ENCODE assay signal across 24 cellular contexts in genomic region chr9:79946718-79947117, GRCh38.
DNase-seq lines count a peak whose midpoint lies in the region; ATAC-seq and TF ChIP-seq lines count a peak whose summit lies in the region.
"Had no signal": no experiment of that assay in that cellular context is flagged by ENCODE, and none has a peak within 500 bp of the region (broad histone marks: within the 10 kb centered on the region; RNA-seq: fewer than 3 reads in every experiment).

No MANE protein-coding gene starts in this region.

- H3K27ac ChIP-seq in brain microvascular endothelial cell, result no peak overlapping the region
- H3K27ac ChIP-seq in thyroid gland, result no peak overlapping the region
- H3K27ac ChIP-seq: epithelial cell of prostate, psoas muscle, skin epidermis had no signal

- no peak for ATAC-seq in left lobe of liver
- ATAC-seq: activated CD8-positive, alpha-beta memory T cell treated with anti-CD3 and anti-CD28 coated beads, Interleukin-2, amount 10 ng/mL, durations not matched to agents 7 days and 5 days; activated T-helper 17 cell treated with anti-CD3 and anti-CD28 coated beads, Interleukin-2, amount 50 U/mL, for 72 hours; PC-3; psoas muscle; stimulated activated naive CD8-positive, alpha-beta T cell treated with anti-CD3 and anti-CD28 coated beads, Interleukin-15, amount 100 ng/mL, for 72 hours had no signal

- H3K9me3 ChIP-seq in MG63 (no peaks in the 10 kb centered on the region), thyroid gland (no peaks in the 10 kb centered on the region)
- H3K9me3 ChIP-seq: psoas muscle had no signal

- intact Hi-C loops in thyroid gland (cut with DNase I), result no loop called here

- H3K4me3 ChIP-seq in MG63 (no peak overlapping the region), brain microvascular endothelial cell (ENCODE audit: low read depth, low read length) (no peak overlapping the region), thyroid gland (replicated peaks in 1 of 3) (no peak overlapping the region)
- H3K4me3 ChIP-seq: psoas muscle, skin epidermis had no signal

- WGBS in thyroid gland, 2 donors, result 40 to 41% methylated on average over 2 of the region's 2 CpGs

- H3K27me3 ChIP-seq in MG63 (no peaks in the 10 kb centered on the region), brain microvascular endothelial cell (replicated peaks) (no peaks in the 10 kb centered on the region), thyroid gland (no peaks in the 10 kb centered on the region)

- no peak for TF ChIP-seq POLR2A in thyroid gland (IDR thresholded peaks at IDR 0.05)

- peaks cover 3 to 6% of the 10 kb centered on the region in 2 donors for H3K4me1 ChIP-seq in thyroid gland
- H3K4me1 ChIP-seq: psoas muscle had no signal

- TF ChIP-seq CTCF in brain microvascular endothelial cell (IDR thresholded peaks at IDR 0.05; ENCODE audit: low read depth, low read length, missing control alignments) (no peak), thyroid gland (IDR thresholded peaks at IDR 0.05) (no peak)

- H3K36me3 ChIP-seq in MG63 (no peaks in the 10 kb centered on the region), brain microvascular endothelial cell (replicated peaks) (no peaks in the 10 kb centered on the region), thyroid gland (no peaks in the 10 kb centered on the region)

- in situ Hi-C loops in brain microvascular endothelial cell (cut with HindIII; ENCODE audit: low pct_ligation_motif_present, low sequenced_read_pairs), result no loop called here

- DNase-seq in MG63 (peak; percentile 5), brain microvascular endothelial cell (peak; percentile 9), iris pigment epithelial cell (ENCODE audit: low read depth) (peak; percentile 15), thyroid gland (peak; percentile 66 to 79), middle frontal gyrus (ENCODE audit: extremely low spot score, low spot score) (no peak), left lobe of liver (ENCODE audit: low spot score) (no peak), NCI-H526 treated with DMSO at 0.1 percent for 48 hours (lab: John Stamatoyannopoulos, UW) (no peak)
- DNase-seq: activated CD4-positive, alpha-beta T cell treated with anti-CD3 and anti-CD28 coated beads for 4 hours; activated CD8-positive, alpha-beta memory T cell treated with anti-CD3 and anti-CD28 coated beads, Interleukin-2, amount 10 ng/mL, durations not matched to agents 7 days and 5 days; AML-193; kidney glomerular epithelial cell; mesendoderm; NCI-H1105 treated with DMSO at 0.1 percent for 48 hours; NCI-H2107; NCI-H69; PC-3; psoas muscle; SHP77; stimulated activated CD4-positive, alpha-beta T cell treated with anti-CD3 and anti-CD28 coated beads, Interleukin-4, amount 100 ng/mL, for 1 hour; stimulated activated naive CD8-positive, alpha-beta T cell treated with anti-CD3 and anti-CD28 coated beads, Interleukin-15, amount 100 ng/mL, for 72 hours; trophoblast cell had no signal

Comparison
In these comparisons a context has a peak if more than half of its experiments do, and no peak if none do; other contexts are left out.
1. DNase-seq: peak in MG63 (single experiment), brain microvascular endothelial cell (single experiment), iris pigment epithelial cell (single experiment) and thyroid gland (2 of 2); none in middle frontal gyrus (single experiment), left lobe of liver (single experiment) and NCI-H526 treated with DMSO at 0.1 percent for 48 hours (single experiment).